Comparison of ENCODE assay signal across 18 cellular contexts in the genomic region with DNA sequence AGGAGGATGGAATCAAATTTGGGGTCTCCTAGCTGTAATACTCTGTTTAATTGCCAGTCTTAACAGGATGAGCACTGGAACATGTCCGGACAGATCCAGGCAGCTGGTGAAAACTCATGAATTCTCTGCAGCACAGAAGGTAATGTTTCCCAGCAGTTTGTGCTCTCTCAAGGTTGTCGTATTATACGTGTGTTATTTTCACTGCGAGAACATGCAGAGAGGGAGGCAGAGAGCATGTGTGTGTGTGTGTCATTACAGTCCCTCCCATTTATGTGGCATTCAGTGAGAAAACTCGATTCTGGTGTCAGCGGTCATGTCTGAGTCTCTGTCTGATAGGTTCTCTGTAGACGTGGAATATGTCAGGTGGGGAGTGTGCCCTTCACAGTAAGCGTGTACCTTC.
DNase-seq lines count a peak whose midpoint lies in the region; ATAC-seq and TF ChIP-seq lines count a peak whose summit lies in the region.
"Had no signal": no experiment of that assay in that cellular context is flagged by ENCODE, and none has a peak within 500 bp of the region (broad histone marks: within the 10 kb centered on the region; RNA-seq: fewer than 3 reads in every experiment).

No MANE protein-coding gene starts in this region.

- no peak overlapping the region for H3K9ac ChIP-seq in Loucy (ENCODE audit: low read depth, low read length, poor library complexity, severe bottlenecking)
- peak overlapping the region; percentile 7 for H3K9ac ChIP-seq in neuronal stem cell (ENCODE audit: low read depth, low read length, poor library complexity)

- peak overlapping the region; percentile 33 for H2BK12ac ChIP-seq in neuronal stem cell (ENCODE audit: low read length)

- WGBS in neuronal stem cell (ENCODE audit: extremely low coverage in 2 of 2, insufficient read length in 2 of 2, insufficient replicate concordance in 1 of 2), 2 donors = no CpG with 5 or more reads among the region's 8 CpGs

- H3K18ac ChIP-seq in neuronal stem cell (ENCODE audit: low read length) = peak overlapping the region; percentile 23

- no peak overlapping the region for H4K8ac ChIP-seq in neuronal stem cell (ENCODE audit: low read depth, low read length)

- no peak overlapping the region for H3K14ac ChIP-seq in neuronal stem cell (ENCODE audit: low read length)

- H3K4me3 ChIP-seq in Loucy (ENCODE audit: low read length, poor library complexity, severe bottlenecking) (no peak overlapping the region), neuronal stem cell (ENCODE audit: low read length in 2 of 2) (no peak overlapping the region)
- H3K4me3 ChIP-seq: right lobe of liver, SJSA1, testis had no signal

- no peak overlapping the region for H4K91ac ChIP-seq in neuronal stem cell (ENCODE audit: low read depth, low read length, poor library complexity)

- H3K9me2 ChIP-seq in Loucy (replicated peaks; ENCODE audit: low read depth, low read length) = no peaks in the 10 kb centered on the region

- H3K27ac ChIP-seq in epithelial cell of prostate (no peak overlapping the region), neuronal stem cell (replicated peaks; ENCODE audit: low read length) (no peak overlapping the region)
- H3K27ac ChIP-seq: right lobe of liver, SJSA1, testis had no signal

- H3K36me3 ChIP-seq in Loucy (ENCODE audit: insufficient read depth, low read length) = no peaks in the 10 kb centered on the region
- H3K36me3 ChIP-seq in neuronal stem cell (replicated peaks in 1 of 2; ENCODE audit: control insufficient read depth in 2 of 2, insufficient read depth in 2 of 2, low read length in 2 of 2) = no peaks in the 10 kb centered on the region
- H3K36me3 ChIP-seq: right lobe of liver, SJSA1 had no signal

- ATAC-seq in GM19328 (IDR thresholded peaks at IDR 0.05; ENCODE audit: unreplicated experiment) (no peak), GM19395 (IDR thresholded peaks at IDR 0.05; ENCODE audit: unreplicated experiment) (no peak)
- ATAC-seq: effector memory CD8-positive, alpha-beta T cell; naive thymus-derived CD4-positive, alpha-beta T cell; right lobe of liver had no signal

- no peak overlapping the region for H2BK15ac ChIP-seq in neuronal stem cell (ENCODE audit: low read length)

- no peak overlapping the region for H2BK120ac ChIP-seq in neuronal stem cell (ENCODE audit: low read depth, low read length)

- TF ChIP-seq CTCF in Loucy (conservative IDR thresholded peaks at IDR 0.05; ENCODE audit: low read length) = no peak

- H3F3A ChIP-seq in Loucy (ENCODE audit: low read depth) = no peaks in the 10 kb centered on the region

- DNase-seq in NCI-H748 treated with DMSO at 0.1 percent for 48 hours (lab: John Stamatoyannopoulos, UW) (peak; percentile 47), epithelial cell of prostate (ENCODE audit: low read depth, low spot score) (peak; percentile 0), neuronal stem cell (ENCODE audit: low spot score) (no peak), mesenteric fat pad (ENCODE audit: low spot score) (no peak), SK-N-DZ (ENCODE audit: low spot score) (no peak)
- DNase-seq: activated CD4-positive, alpha-beta T cell treated with anti-CD3 and anti-CD28 coated beads for 4 hours; activated naive CD4-positive, alpha-beta T cell treated with anti-CD3 and anti-CD28 coated beads, Interleukin-2, amount 50 U/mL, for 16 hours; effector memory CD8-positive, alpha-beta T cell; Kasumi-1; naive thymus-derived CD4-positive, alpha-beta T cell; NCI-H1930; right lobe of liver; T1000; testis had no signal

- H3K27me3 ChIP-seq in Loucy (ENCODE audit: insufficient read depth, low read length, poor library complexity, severe bottlenecking) = no peaks in the 10 kb centered on the region
- no peaks in the 10 kb centered on the region for H3K27me3 ChIP-seq in neuronal stem cell (ENCODE audit: control insufficient read depth in 3 of 3, insufficient read depth in 3 of 3, low read depth in 1 of 3, low read length in 3 of 3)
- H3K27me3 ChIP-seq: right lobe of liver, testis had no signal

- H4K20me1 ChIP-seq in Loucy (ENCODE audit: insufficient read depth, low read length, poor library complexity, severe bottlenecking) = no peaks in the 10 kb centered on the region

- H2BK5ac ChIP-seq in neuronal stem cell (ENCODE audit: low read length) = no peak overlapping the region

- H3K4ac ChIP-seq in neuronal stem cell (ENCODE audit: low read length) = no peak overlapping the region

- no peak overlapping the region for H3K23ac ChIP-seq in neuronal stem cell (ENCODE audit: low read depth, low read length, poor library complexity)

- no peaks in the 10 kb centered on the region for H3K79me1 ChIP-seq in neuronal stem cell (ENCODE audit: low read depth, low read length)

- 0 out of 2 replicates have a peak overlapping the region, but pooled peaks have one; percentile 16 for H2AFZ ChIP-seq in Loucy (ENCODE audit: low read length)
- H2AFZ ChIP-seq in neuronal stem cell (ENCODE audit: low read length) = peak overlapping the region; percentile 71

- H3K4me2 ChIP-seq in Loucy (ENCODE audit: low read depth, low read length, poor library complexity, severe bottlenecking) = no peak overlapping the region
- no peak overlapping the region for H3K4me2 ChIP-seq in neuronal stem cell (ENCODE audit: insufficient read depth, low read length, poor library complexity, severe bottlenecking)

- no peaks in the 10 kb centered on the region for H3K4me1 ChIP-seq in Loucy (ENCODE audit: insufficient read depth, low read length, poor library complexity, severe bottlenecking)
- peaks cover 33 to 47% of the 10 kb centered on the region in 2 donors for H3K4me1 ChIP-seq in neuronal stem cell (ENCODE audit: control insufficient read depth in 2 of 2, insufficient read depth in 1 of 2, low read depth in 1 of 2, low read length in 2 of 2)
- H3K4me1 ChIP-seq: right lobe of liver, SJSA1, testis had no signal

- H2AK5ac ChIP-seq in neuronal stem cell (ENCODE audit: low read depth, low read length) = no peak overlapping the region

- H3K79me2 ChIP-seq in Loucy (ENCODE audit: insufficient read depth, low read length) = no peaks in the 10 kb centered on the region

- H3K9me3 ChIP-seq in Loucy (ENCODE audit: insufficient read depth, low read depth, low read length) (no peaks in the 10 kb centered on the region), neuronal stem cell (replicated peaks in 1 of 2; ENCODE audit: control insufficient read depth in 2 of 2, insufficient read depth in 1 of 2, low read depth in 1 of 2, low read length in 2 of 2) (no peaks in the 10 kb centered on the region)
- H3K9me3 ChIP-seq: right lobe of liver, SJSA1, testis had no signal

Comparison
In these comparisons a context has a peak if more than half of its experiments do, and no peak if none do; other contexts are left out.
1. DNase-seq: peak in NCI-H748 treated with DMSO at 0.1 percent for 48 hours (single experiment) and epithelial cell of prostate (single experiment); none in neuronal stem cell (single experiment), mesenteric fat pad (single experiment) and SK-N-DZ (single experiment).